9 cellular contexts compared by ENCODE assay signal in the genomic region with DNA sequence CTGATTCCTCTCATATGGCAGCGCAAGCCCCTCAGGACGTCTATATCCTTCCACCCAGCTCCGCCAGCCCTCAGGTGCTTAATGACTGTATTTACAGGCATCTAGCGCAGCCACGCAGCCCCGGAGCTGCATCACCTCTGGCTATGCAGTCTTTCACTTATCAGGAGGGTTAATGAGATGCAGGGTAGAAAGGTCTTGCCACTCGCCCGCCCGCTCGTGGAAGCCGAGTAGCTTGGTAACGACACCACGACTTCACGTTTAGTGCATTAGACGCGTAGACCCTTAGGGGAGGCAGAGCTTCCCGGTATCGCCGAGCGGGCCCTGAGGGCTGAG. TPM values are rescaled to one million over a fixed set of nuclear protein-coding genes. Genes with fewer than 3 reads are reported as not detected.
A peak's percentile ranks its signal among the peaks of the same experiment; 100 is the strongest.
DNase-seq lines count a peak whose midpoint lies in the region; ATAC-seq and TF ChIP-seq lines count a peak whose summit lies in the region.
"Had no signal": no experiment of that assay in that cellular context is flagged by ENCODE, and none has a peak within 500 bp of the region (broad histone marks: within the 10 kb centered on the region; RNA-seq: fewer than 3 reads in every experiment).

No MANE protein-coding gene starts in this region.

- no peak overlapping the region for H3K27ac Mint-ChIP-seq in activated CD8-positive, alpha-beta T cell treated with anti-CD3 and anti-CD28 coated beads for 36 hours

- intact Hi-C loops in activated CD8-positive, alpha-beta T cell treated with anti-CD3 and anti-CD28 coated beads for 36 hours (cut with micrococcal nuclease), result no loop called here
- intact Hi-C loops in heart left ventricle (cut with DNase I), result loop anchor here in 5 of 10 donors (2.0 to 10.0 kb wide), 4 partner anchors 115 to 128 kb away; no protein-coding TSS in a partner anchor

- no peak for TF ChIP-seq POLR2A in heart left ventricle (IDR thresholded peaks at IDR 0.05)

- 3 to 52% (median 20%) methylated on average over 9 to 20 of the region's 20 CpGs for WGBS in heart left ventricle, 4 donors

- H3K36me3 ChIP-seq in heart left ventricle, result no peaks in the 10 kb centered on the region

- no peaks in the 10 kb centered on the region for H3K9me3 Mint-ChIP-seq in activated CD8-positive, alpha-beta T cell treated with anti-CD3 and anti-CD28 coated beads for 36 hours

- peaks cover 0 to 8% (median 0%) of the 10 kb centered on the region in 12 donors for H3K4me1 ChIP-seq in heart left ventricle

- no peaks in the 10 kb centered on the region for H3K9me3 ChIP-seq in heart left ventricle

- CTCF ChIA-PET in activated CD8-positive, alpha-beta T cell treated with anti-CD3 and anti-CD28 coated beads for 36 hours (lab: Charles Lee), result interaction anchor here (1.0 to 1.6 kb wide), 3 partner anchors 17 to 64 kb away, joined by 3 to 4 read pairs (median 3); no protein-coding TSS in a partner anchor

- H3K27me3 ChIP-seq in heart left ventricle, result peaks cover 0 to 58% (median 0%) of the 10 kb centered on the region in 9 donors

- peaks cover 12% of the 10 kb centered on the region for H3K27me3 Mint-ChIP-seq in activated CD8-positive, alpha-beta T cell treated with anti-CD3 and anti-CD28 coated beads for 36 hours

- peak overlapping the region; percentile 31 to 78 (median 60) for H3K4me3 ChIP-seq in heart left ventricle

- H3K4me3 Mint-ChIP-seq in activated CD8-positive, alpha-beta T cell treated with anti-CD3 and anti-CD28 coated beads for 36 hours, result peak overlapping the region; percentile 59

- peak; percentile 19 for ATAC-seq in activated CD8-positive, alpha-beta T cell treated with anti-CD3 and anti-CD28 coated beads for 36 hours
- ATAC-seq in heart left ventricle, result peak in 1 of 4 donors; percentile 1
- no peak for ATAC-seq in GM21576 (IDR thresholded peaks at IDR 0.05; ENCODE audit: unreplicated experiment)
- no peak for ATAC-seq in GM21825 (IDR thresholded peaks at IDR 0.05; ENCODE audit: unreplicated experiment)

- POLR2A ChIA-PET in activated CD8-positive, alpha-beta T cell treated with anti-CD3 and anti-CD28 coated beads for 36 hours (lab: Charles Lee), result no interaction called here

- H3K27ac ChIP-seq in heart left ventricle, result peak overlapping the region in 11 of 12 donors; percentile 84 to 97 (median 90)

- no peaks in the 10 kb centered on the region for H3K36me3 Mint-ChIP-seq in activated CD8-positive, alpha-beta T cell treated with anti-CD3 and anti-CD28 coated beads for 36 hours (ENCODE audit: low read depth)

- TF ChIP-seq CTCF in activated CD8-positive, alpha-beta T cell treated with anti-CD3 and anti-CD28 coated beads for 36 hours (IDR thresholded peaks at IDR 0.05), result no peak
- TF ChIP-seq CTCF in heart left ventricle (IDR thresholded peaks at IDR 0.05), result no peak

- DNase-seq in NCI-H146 (lab: John Stamatoyannopoulos, UW) (peak; percentile 6), NCI-H146 treated with DMSO at 0.1 percent for 48 hours (lab: John Stamatoyannopoulos, UW; ENCODE audit: unreplicated experiment) (no peak), heart left ventricle (no peak), retina (peak; percentile 75), NOMO-1 (lab: John Stamatoyannopoulos, UW; ENCODE audit: unreplicated experiment in 2 of 2) (no peak)
- peak; percentile 20 for DNase-seq in activated CD8-positive, alpha-beta T cell treated with anti-CD3 and anti-CD28 coated beads for 36 hours
- DNase-seq: DND-41 had no signal

- peaks cover 8% of the 10 kb centered on the region for H3K4me1 Mint-ChIP-seq in activated CD8-positive, alpha-beta T cell treated with anti-CD3 and anti-CD28 coated beads for 36 hours (ENCODE audit: low read depth)

RNA-seq across cellular contexts. Expression of a gene that starts 1.5 kb away (rescaled TPM):
- under 1 TPM; 0.36 TPM for total RNA-seq in activated CD8-positive, alpha-beta T cell treated with anti-CD3 and anti-CD28 coated beads for 36 hours
- 10 to 100 TPM in 2 of 9 donors, 1 to 10 TPM in 7; 4.7 to 12.1 (median 7.2) TPM for total RNA-seq in heart left ventricle
- polyA plus RNA-seq in heart left ventricle, result 1 to 10 TPM; 2.2 to 7.7 TPM

Comparison
In these comparisons a context has a peak if more than half of its experiments do, and no peak if none do; other contexts are left out.
1. DNase-seq: peak in NCI-H146 (single experiment), activated CD8-positive, alpha-beta T cell treated with anti-CD3 and anti-CD28 coated beads for 36 hours (single experiment) and retina (single experiment); none in NCI-H146 treated with DMSO at 0.1 percent for 48 hours (single experiment), heart left ventricle (0 of 5) and NOMO-1 (0 of 2).
2. RNA of a gene that starts 1.5 kb away (total RNA-seq): 4.7 to 12.1 TPM in heart left ventricle; 0.36 TPM in activated CD8-positive, alpha-beta T cell treated with anti-CD3 and anti-CD28 coated beads for 36 hours; every median in the first group is over 4 times any median in the second.